In genomic region chr6:37221585-37222124, GRCh38 we compare ENCODE assay signal across 1 cellular context.
TF ChIP-seq lines count a peak whose summit lies in the region.

No MANE protein-coding gene starts in this region.

TF ChIP-seq in HepG2, 621 proteins besides CTCF, POLR2A, EP300 and RAD21 (continued from another document and continues in another):
- TF ChIP-seq TEF (CRISPR knock-in tag; IDR thresholded peaks at IDR 0.05) (no peak), AKAP8 (CRISPR knock-in tag; IDR thresholded peaks at IDR 0.05) (no peak), FIP1L1 (IDR thresholded peaks at IDR 0.05; ENCODE audit: borderline replicate concordance, insufficient read depth, low read depth, low read length) (no peak), MYPOP (CRISPR knock-in tag; IDR thresholded peaks at IDR 0.05) (no peak), ZNF746 (CRISPR knock-in tag; IDR thresholded peaks at IDR 0.05) (no peak), PRMT3 (CRISPR knock-in tag; IDR thresholded peaks at IDR 0.05; ENCODE audit: borderline replicate concordance, low read depth) (no peak), MEIS2 (CRISPR knock-in tag; IDR thresholded peaks at IDR 0.05) (no peak), PBX3 (CRISPR knock-in tag; IDR thresholded peaks at IDR 0.05; ENCODE audit: borderline replicate concordance) (no peak), NCOR1 (IDR thresholded peaks at IDR 0.05; ENCODE audit: borderline replicate concordance, low read length) (no peak), ZZZ3 (CRISPR knock-in tag; IDR thresholded peaks at IDR 0.05; ENCODE audit: borderline replicate concordance) (no peak), NFYC (CRISPR knock-in tag; IDR thresholded peaks at IDR 0.05) (no peak), ZNF605 (CRISPR knock-in tag; IDR thresholded peaks at IDR 0.05) (no peak), ZBTB46 (CRISPR knock-in tag; IDR thresholded peaks at IDR 0.05; ENCODE audit: borderline replicate concordance) (no peak), JARID2 (CRISPR knock-in tag; IDR thresholded peaks at IDR 0.05; ENCODE audit: insufficient replicate concordance) (no peak), ZNF512B (CRISPR knock-in tag; IDR thresholded peaks at IDR 0.05; ENCODE audit: borderline replicate concordance) (no peak), KLF13 (CRISPR knock-in tag; IDR thresholded peaks at IDR 0.05) (no peak), ZNF556 (CRISPR knock-in tag; IDR thresholded peaks at IDR 0.05; ENCODE audit: borderline replicate concordance) (no peak), ZNF382 (CRISPR knock-in tag; IDR thresholded peaks at IDR 0.05; ENCODE audit: borderline replicate concordance) (no peak), GLI4 (CRISPR knock-in tag; IDR thresholded peaks at IDR 0.05; ENCODE audit: borderline replicate concordance) (0 out of 2 replicates have a peak, but pooled peaks have one; percentile 49), SOX13 (IDR thresholded peaks at IDR 0.05) (no peak), SOX13 (CRISPR knock-in tag; conservative IDR thresholded peaks at IDR 0.05 in 1 of 2, IDR thresholded peaks at IDR 0.05 in 1 of 2) (0 out of 4 replicates have a peak, but pooled peaks of 1 of the 2 experiments have one; percentile 2), MAZ (IDR thresholded peaks at IDR 0.05; ENCODE audit: borderline replicate concordance, low read depth, low read length) (no peak), MAZ (CRISPR knock-in tag; IDR thresholded peaks at IDR 0.05; ENCODE audit: low read depth) (peak; percentile 17; the same call in 1 of the 2 replicates), ZNF407 (CRISPR knock-in tag; IDR thresholded peaks at IDR 0.05; ENCODE audit: not compliant biosample characterization) (peak; percentile 31), ZFY (CRISPR knock-in tag; IDR thresholded peaks at IDR 0.05) (no peak), ZNF563 (CRISPR knock-in tag; IDR thresholded peaks at IDR 0.05) (no peak), ZNF263 (CRISPR knock-in tag; IDR thresholded peaks at IDR 0.05) (peak; percentile 90), ATF4 (CRISPR knock-in tag; IDR thresholded peaks at IDR 0.05) (no peak), DZIP1 (CRISPR knock-in tag; IDR thresholded peaks at IDR 0.05) (no peak), MLXIP (CRISPR knock-in tag; IDR thresholded peaks at IDR 0.05; ENCODE audit: borderline replicate concordance) (no peak)
